ENCODE assay signal across 14 cellular contexts in genomic region chr2:206211657-206212255, GRCh38. TPM values are rescaled to one million over a fixed set of nuclear protein-coding genes. Genes with fewer than 3 reads are reported as not detected.
DNase-seq lines count a peak whose midpoint lies in the region; ATAC-seq, FAIRE-seq and TF ChIP-seq lines count a peak whose summit lies in the region.
"Had no signal": no experiment of that assay in that cellular context is flagged by ENCODE, and none has a peak within 500 bp of the region (broad histone marks: within the 10 kb centered on the region; RNA-seq: fewer than 3 reads in every experiment).

No MANE protein-coding gene starts in this region.

- no peak for TF ChIP-seq CTCF in epithelial cell of proximal tubule (conservative IDR thresholded peaks at IDR 0.05; ENCODE audit: low read depth, low read length)

- no peak overlapping the region for H3K4me3 ChIP-seq in epithelial cell of proximal tubule (ENCODE audit: low read depth, low read length)
- H3K4me3 ChIP-seq: upper lobe of right lung had no signal

- peak; percentile 61 for DNase-seq in GM03348 (ENCODE audit: low spot score)
- DNase-seq in RKO (ENCODE audit: low spot score) = peak; percentile 76
- DNase-seq in epithelial cell of proximal tubule (ENCODE audit: low read depth) = peak; percentile 4
- peak; percentile 55 for DNase-seq in renal cortical epithelial cell (ENCODE audit: low read depth)
- DNase-seq in activated CD8-positive, alpha-beta T cell treated with anti-CD3 and anti-CD28 coated beads, Interleukin-2, amount 10 ng/mL, durations not matched to agents 7 days and 5 days = no peak
- DNase-seq in frontal cortex (ENCODE audit: low spot score in 2 of 2) = no peak
- DNase-seq: activated effector memory CD4-positive, alpha-beta T cell treated with anti-CD3 and anti-CD28 coated beads, Interleukin-2, amount 50 U/mL, for 16 hours; MV-4-11; NCI-H524 treated with DMSO at 0.1 percent for 48 hours; upper lobe of right lung had no signal

- ATAC-seq in HG03095 (IDR thresholded peaks at IDR 0.05; ENCODE audit: unreplicated experiment) (no peak), GM21825 (IDR thresholded peaks at IDR 0.05; ENCODE audit: unreplicated experiment) (no peak)
- no peak for ATAC-seq in activated CD8-positive, alpha-beta T cell treated with anti-CD3 and anti-CD28 coated beads, Interleukin-2, amount 10 ng/mL, durations not matched to agents 7 days and 5 days
- ATAC-seq: activated CD4-positive, CD25-positive, alpha-beta regulatory T cell treated with anti-CD3 and anti-CD28 coated beads, Interleukin-2, amount 50 U/mL, for 24 hours; upper lobe of right lung had no signal

- no peak overlapping the region for H3K27ac Mint-ChIP-seq in activated CD8-positive, alpha-beta T cell treated with anti-CD3 and anti-CD28 coated beads, Interleukin-2, amount 10 ng/mL, durations not matched to agents 7 days and 5 days

- FAIRE-seq in frontal cortex (lab: Jason Lieb, UNC) = no peak
- FAIRE-seq: GM19239 had no signal

- H3K36me3 Mint-ChIP-seq in activated CD8-positive, alpha-beta T cell treated with anti-CD3 and anti-CD28 coated beads, Interleukin-2, amount 10 ng/mL, durations not matched to agents 7 days and 5 days (ENCODE audit: low read depth) = no peaks in the 10 kb centered on the region

- no peak overlapping the region for H3K4me3 Mint-ChIP-seq in activated CD8-positive, alpha-beta T cell treated with anti-CD3 and anti-CD28 coated beads, Interleukin-2, amount 10 ng/mL, durations not matched to agents 7 days and 5 days

- POLR2A ChIA-PET in activated CD8-positive, alpha-beta T cell treated with anti-CD3 and anti-CD28 coated beads, Interleukin-2, amount 10 ng/mL, durations not matched to agents 7 days and 5 days (lab: Charles Lee) = interaction anchor here (0.6 kb wide), 1 partner anchor 25 kb away, joined by 3 read pairs; no protein-coding TSS in a partner anchor

- H3K9me3 Mint-ChIP-seq in activated CD8-positive, alpha-beta T cell treated with anti-CD3 and anti-CD28 coated beads, Interleukin-2, amount 10 ng/mL, durations not matched to agents 7 days and 5 days (ENCODE audit: insufficient read depth) = no peaks in the 10 kb centered on the region

- CTCF ChIA-PET in activated CD8-positive, alpha-beta T cell treated with anti-CD3 and anti-CD28 coated beads, Interleukin-2, amount 10 ng/mL, durations not matched to agents 7 days and 5 days (lab: Charles Lee) = no interaction called here

- peaks cover 2% of the 10 kb centered on the region for H3K4me1 Mint-ChIP-seq in activated CD8-positive, alpha-beta T cell treated with anti-CD3 and anti-CD28 coated beads, Interleukin-2, amount 10 ng/mL, durations not matched to agents 7 days and 5 days (ENCODE audit: low read depth)

- H3K27me3 Mint-ChIP-seq in activated CD8-positive, alpha-beta T cell treated with anti-CD3 and anti-CD28 coated beads, Interleukin-2, amount 10 ng/mL, durations not matched to agents 7 days and 5 days (ENCODE audit: low read depth) = peaks cover 12% of the 10 kb centered on the region

RNA-seq across cellular contexts. Expression of gene EEF1B2, which starts 52.1 kb away (rescaled TPM):
- 626 and 728 TPM in 2 replicates for total RNA-seq in epithelial cell of proximal tubule
- 291 and 545 TPM in 2 replicates for total RNA-seq in renal cortical epithelial cell
- total RNA-seq in activated CD8-positive, alpha-beta T cell treated with anti-CD3 and anti-CD28 coated beads, Interleukin-2, amount 10 ng/mL, durations not matched to agents 7 days and 5 days = 100 to 1,000 TPM; 559 to 585 TPM
- total RNA-seq in frontal cortex = 669 TPM

RNA-seq across cellular contexts. Expression of gene NDUFS1, which starts 52.5 kb away (rescaled TPM):
- total RNA-seq in epithelial cell of proximal tubule (116 and 133 TPM in 2 replicates), renal cortical epithelial cell (188 and 301 TPM in 2 replicates), frontal cortex (86.8 TPM)
- total RNA-seq in activated CD8-positive, alpha-beta T cell treated with anti-CD3 and anti-CD28 coated beads, Interleukin-2, amount 10 ng/mL, durations not matched to agents 7 days and 5 days = 10 to 100 TPM; 65.7 to 69.0 TPM

Comparison
In these comparisons a context has a peak if more than half of its experiments do, and no peak if none do; other contexts are left out.
1. DNase-seq: peak in GM03348 (single experiment), RKO (single experiment), epithelial cell of proximal tubule (single experiment) and renal cortical epithelial cell (single experiment); none in activated CD8-positive, alpha-beta T cell treated with anti-CD3 and anti-CD28 coated beads, Interleukin-2, amount 10 ng/mL, durations not matched to agents 7 days and 5 days (single experiment) and frontal cortex (0 of 2).